20 cellular contexts compared by ENCODE assay signal in the genomic region with DNA sequence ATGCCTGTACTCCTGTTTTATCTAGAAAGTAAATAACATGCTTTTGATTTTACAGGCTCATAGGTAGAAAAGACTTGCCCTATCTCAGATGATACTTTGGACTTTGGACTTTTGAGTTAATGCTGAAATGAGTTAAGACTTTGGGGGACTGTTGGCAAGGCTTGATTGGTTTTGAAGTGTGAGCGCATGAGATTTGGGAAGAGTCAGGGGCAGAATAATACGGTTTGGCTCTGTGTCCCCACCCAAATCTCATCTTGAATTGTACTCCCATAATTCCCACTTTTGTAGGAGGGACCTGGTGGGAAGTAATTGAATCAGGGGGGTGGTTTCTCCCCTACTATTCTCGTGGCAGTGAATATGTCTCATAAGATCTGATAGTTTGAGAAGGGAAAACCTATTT.
"Had no signal": no experiment of that assay in that cellular context is flagged by ENCODE, and none has a peak within 500 bp of the region (broad histone marks: within the 10 kb centered on the region; RNA-seq: fewer than 3 reads in every experiment).

No MANE protein-coding gene starts in this region.

- H3K9me3 Mint-ChIP-seq: dendritic cell treated with granulocyte-macrophage colony-stimulating factor and Interleukin-4, amounts not matched to agents 40 ng/mL and 50 ng/mL, for 4 days; effector memory CD8-positive, alpha-beta T cell; endodermal cell had no signal

- H3K4me3 ChIP-seq: colonic mucosa, esophagus squamous epithelium, gastrocnemius medialis, heart right ventricle, left lung, lower lobe of right lung had no signal

- H3K27ac ChIP-seq: colonic mucosa, epithelial cell of prostate, esophagus squamous epithelium, gastrocnemius medialis, left lung, lower lobe of right lung had no signal

- ATAC-seq: effector memory CD8-positive, alpha-beta T cell; esophagus mucosa; gastrocnemius medialis; left cardiac atrium; lower lobe of right lung had no signal

- H3K27me3 Mint-ChIP-seq: dendritic cell treated with granulocyte-macrophage colony-stimulating factor and Interleukin-4, amounts not matched to agents 40 ng/mL and 50 ng/mL, for 4 days had no signal

- H3K4me1 ChIP-seq: colonic mucosa, lower lobe of right lung had no signal

- H3K27ac Mint-ChIP-seq: dendritic cell treated with granulocyte-macrophage colony-stimulating factor and Interleukin-4, amounts not matched to agents 40 ng/mL and 50 ng/mL, for 4 days; effector memory CD8-positive, alpha-beta T cell; endodermal cell had no signal

- H3K27me3 ChIP-seq: colonic mucosa, esophagus squamous epithelium, gastrocnemius medialis, heart right ventricle, left lung had no signal

- DNase-seq: colonic mucosa; cortex of kidney; effector CD8-positive, alpha-beta T cell; effector memory CD8-positive, alpha-beta T cell; endodermal cell; erythroblast; esophagus squamous epithelium; foreskin fibroblast; foreskin melanocyte; gastrocnemius medialis; glutamatergic neuron; heart right ventricle; left cardiac atrium; left lung; left ventricle myocardium superior; lower lobe of right lung; mesenchymal stem cell had no signal

- H3K36me3 ChIP-seq: colonic mucosa, esophagus squamous epithelium, gastrocnemius medialis, heart right ventricle, left lung, lower lobe of right lung had no signal

- H3K4me1 Mint-ChIP-seq: endodermal cell had no signal

- H3K9me3 ChIP-seq: colonic mucosa, esophagus squamous epithelium, gastrocnemius medialis, heart right ventricle, left lung, lower lobe of right lung had no signal

- H3K4me3 Mint-ChIP-seq: dendritic cell treated with granulocyte-macrophage colony-stimulating factor and Interleukin-4, amounts not matched to agents 40 ng/mL and 50 ng/mL, for 4 days; effector memory CD8-positive, alpha-beta T cell; endodermal cell had no signal
